In genomic region chr1:176206006-176206960, GRCh38 we compare ENCODE assay signal across 8 cellular contexts. TPM values are rescaled to one million over a fixed set of nuclear protein-coding genes. Genes with fewer than 3 reads are reported as not detected.
DNase-seq lines count a peak whose midpoint lies in the region; ATAC-seq and TF ChIP-seq lines count a peak whose summit lies in the region.

No MANE protein-coding gene starts in this region.

- H3K4me2 ChIP-seq in DND-41 (ENCODE audit: insufficient read depth, low read length), result peak overlapping the region; percentile 72

- peak overlapping the region; percentile 95 for H3K27ac ChIP-seq in DND-41 (ENCODE audit: low read length)

- ATAC-seq in DND-41 (ENCODE audit: insufficient read depth, low read depth) (peak; percentile 43), GM19463 (IDR thresholded peaks at IDR 0.05; ENCODE audit: unreplicated experiment) (peak; percentile 23), HG03521 (IDR thresholded peaks at IDR 0.05; ENCODE audit: unreplicated experiment) (peak; percentile 21)

- peaks cover 46% of the 10 kb centered on the region for H4K20me1 ChIP-seq in DND-41 (ENCODE audit: insufficient read depth, low read length)

- H3K27me3 ChIP-seq in DND-41 (ENCODE audit: insufficient read depth, low read length, poor library complexity), result no peaks in the 10 kb centered on the region

- H3K9me3 ChIP-seq in DND-41 (ENCODE audit: insufficient read depth, low read length, severe bottlenecking), result no peaks in the 10 kb centered on the region

- H3K9ac ChIP-seq in DND-41 (ENCODE audit: low read depth, low read length), result peak overlapping the region; percentile 96

- peak overlapping the region; percentile 96 for H2AFZ ChIP-seq in DND-41 (ENCODE audit: low read depth, low read length)

- H3K4me3 ChIP-seq in DND-41 (ENCODE audit: low read depth in 1 of 2, low read length in 2 of 2) (peak overlapping the region; percentile 77 to 82), cardiac fibroblast (replicated peaks in 1 of 2; ENCODE audit: low read depth in 2 of 2, low read length in 2 of 2) (peak overlapping the region; percentile 84 to 91)

- no peaks in the 10 kb centered on the region; the same call in 1 of the 2 replicates for H3K36me3 ChIP-seq in DND-41 (ENCODE audit: insufficient read depth, low read length)

- peaks cover 67% of the 10 kb centered on the region for H3K79me2 ChIP-seq in DND-41 (ENCODE audit: insufficient read depth, low read length)

- DNase-seq in DND-41, result peak; percentile 60
- peak; percentile 27 for DNase-seq in SK-N-DZ (ENCODE audit: low spot score)
- DNase-seq in cardiac fibroblast (ENCODE audit: low read depth in 2 of 2), result peak; percentile 42 to 45
- DNase-seq in iris pigment epithelial cell (ENCODE audit: low read depth), result peak; percentile 48
- peak in 2 of 3 donors; percentile 4 to 33 for DNase-seq in stimulated activated CD4-positive, alpha-beta T cell treated with anti-CD3 and anti-CD28 coated beads, Interleukin-12 subunit alpha, Interleukin-12 subunit beta, amount 100 ng/mL, for 48 hours (ENCODE audit: low read depth in 2 of 3, low spot score in 1 of 3)
- no peak for DNase-seq in NCI-H1436 treated with DMSO at 0.1 percent for 48 hours (lab: John Stamatoyannopoulos, UW)

- no peak for TF ChIP-seq CTCF in DND-41 (IDR thresholded peaks at IDR 0.05; ENCODE audit: borderline replicate concordance, extremely low read depth, low read length, poor library complexity, severe bottlenecking)
- TF ChIP-seq CTCF in cardiac fibroblast (IDR thresholded peaks at IDR 0.05; ENCODE audit: low read depth, low read length), result no peak

- H3K4me1 ChIP-seq in DND-41 (ENCODE audit: insufficient read depth, low read length), result peaks cover 43% of the 10 kb centered on the region

RNA-seq across cellular contexts. Expression of gene COP1, which starts 0.8 kb away (rescaled TPM):
- polyA plus RNA-seq in SK-N-DZ (2014; cell fraction: cytosol; rRNA removed), result 39.6 and 46.9 TPM in 2 replicates
- polyA plus RNA-seq in SK-N-DZ (2014; cell fraction: nucleus; rRNA removed), result 21.9 and 26.2 TPM in 2 replicates
